ENCODE assay signal across 1 cellular context in the genomic region with DNA sequence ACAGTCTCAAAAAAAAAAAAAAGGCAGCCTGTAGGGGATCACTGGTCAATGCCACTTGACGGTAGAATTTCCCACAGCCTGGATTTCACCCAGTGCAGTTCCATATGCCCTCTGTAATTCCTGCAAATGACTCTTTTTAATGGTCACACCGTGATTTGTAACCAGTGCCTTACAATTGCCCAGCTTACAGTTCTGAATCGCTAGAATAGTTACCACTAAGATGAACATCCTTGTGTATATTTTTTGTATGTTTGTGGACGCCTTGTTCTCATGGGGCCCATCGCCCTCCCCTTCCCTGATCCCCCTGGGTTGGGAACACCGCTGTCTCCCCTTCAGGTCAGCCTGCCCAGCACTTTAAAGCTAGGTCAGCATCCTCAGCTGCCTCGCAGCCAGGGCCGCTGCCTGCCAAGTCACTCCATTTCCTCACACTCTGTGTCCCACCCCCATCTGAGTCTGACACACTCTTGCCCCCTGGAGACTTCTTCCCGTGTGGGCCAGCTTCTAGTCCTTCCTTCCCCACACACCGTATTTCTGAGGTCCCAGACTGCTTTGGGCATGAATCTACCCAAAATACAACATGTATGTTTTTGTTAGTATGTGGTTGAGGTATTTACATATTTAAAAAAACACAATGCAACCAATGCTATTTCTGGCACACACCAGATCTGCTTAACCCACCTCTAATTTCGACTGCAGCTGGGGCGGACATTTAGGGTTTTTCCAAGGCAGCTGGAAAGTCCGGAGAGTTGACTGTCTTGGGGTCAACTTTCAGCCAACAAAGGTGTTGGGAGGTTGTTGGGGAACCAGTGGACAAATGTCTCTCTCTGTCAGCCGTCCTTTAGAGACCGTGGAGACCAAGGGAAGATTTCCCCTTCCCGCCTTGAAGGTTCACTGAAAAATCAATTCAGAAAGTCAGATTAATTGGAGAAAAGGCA.
TF ChIP-seq lines count a peak whose summit lies in the region.

No MANE protein-coding gene starts in this region.

TF ChIP-seq in GM12878, 131 proteins besides CTCF, POLR2A, EP300 and RAD21 (continued from another document and continues in another):
- TF ChIP-seq E4F1 (IDR thresholded peaks at IDR 0.05; ENCODE audit: borderline replicate concordance, partially characterized antibody), result no peak
- no peak for TF ChIP-seq MYC (IDR thresholded peaks at IDR 0.05; ENCODE audit: insufficient read depth, insufficient read length, insufficient replicate concordance, low read length, severe bottlenecking)
- no peak for TF ChIP-seq HDAC2 (IDR thresholded peaks at IDR 0.05)
- TF ChIP-seq WRNIP1 (IDR thresholded peaks at IDR 0.05; ENCODE audit: borderline replicate concordance, low read depth, low read length), result no peak
- peak; percentile 92 for TF ChIP-seq SKIL (IDR thresholded peaks at IDR 0.05; ENCODE audit: low read depth, poor library complexity, severe bottlenecking)
- no peak for TF ChIP-seq CHD1 (IDR thresholded peaks at IDR 0.05; ENCODE audit: low read depth, low read length)
- TF ChIP-seq STAT3 (IDR thresholded peaks at IDR 0.05; ENCODE audit: low read depth, low read length), result no peak; the same call in 1 of the 2 replicates
- peak; percentile 50; the same call in 1 of the 2 replicates for TF ChIP-seq TAF1 (IDR thresholded peaks at IDR 0.05; ENCODE audit: borderline replicate concordance, low read depth, low read length)
- no peak for TF ChIP-seq ESRRA (IDR thresholded peaks at IDR 0.05; ENCODE audit: low read length)
- peak; percentile 73; the same call in 1 of the 2 replicates for TF ChIP-seq PAX5 (IDR thresholded peaks at IDR 0.05; ENCODE audit: borderline replicate concordance, low read depth, low read length)
- TF ChIP-seq ASH2L (IDR thresholded peaks at IDR 0.05; ENCODE audit: borderline replicate concordance, low read depth), result no peak
- TF ChIP-seq, protein P1, sequence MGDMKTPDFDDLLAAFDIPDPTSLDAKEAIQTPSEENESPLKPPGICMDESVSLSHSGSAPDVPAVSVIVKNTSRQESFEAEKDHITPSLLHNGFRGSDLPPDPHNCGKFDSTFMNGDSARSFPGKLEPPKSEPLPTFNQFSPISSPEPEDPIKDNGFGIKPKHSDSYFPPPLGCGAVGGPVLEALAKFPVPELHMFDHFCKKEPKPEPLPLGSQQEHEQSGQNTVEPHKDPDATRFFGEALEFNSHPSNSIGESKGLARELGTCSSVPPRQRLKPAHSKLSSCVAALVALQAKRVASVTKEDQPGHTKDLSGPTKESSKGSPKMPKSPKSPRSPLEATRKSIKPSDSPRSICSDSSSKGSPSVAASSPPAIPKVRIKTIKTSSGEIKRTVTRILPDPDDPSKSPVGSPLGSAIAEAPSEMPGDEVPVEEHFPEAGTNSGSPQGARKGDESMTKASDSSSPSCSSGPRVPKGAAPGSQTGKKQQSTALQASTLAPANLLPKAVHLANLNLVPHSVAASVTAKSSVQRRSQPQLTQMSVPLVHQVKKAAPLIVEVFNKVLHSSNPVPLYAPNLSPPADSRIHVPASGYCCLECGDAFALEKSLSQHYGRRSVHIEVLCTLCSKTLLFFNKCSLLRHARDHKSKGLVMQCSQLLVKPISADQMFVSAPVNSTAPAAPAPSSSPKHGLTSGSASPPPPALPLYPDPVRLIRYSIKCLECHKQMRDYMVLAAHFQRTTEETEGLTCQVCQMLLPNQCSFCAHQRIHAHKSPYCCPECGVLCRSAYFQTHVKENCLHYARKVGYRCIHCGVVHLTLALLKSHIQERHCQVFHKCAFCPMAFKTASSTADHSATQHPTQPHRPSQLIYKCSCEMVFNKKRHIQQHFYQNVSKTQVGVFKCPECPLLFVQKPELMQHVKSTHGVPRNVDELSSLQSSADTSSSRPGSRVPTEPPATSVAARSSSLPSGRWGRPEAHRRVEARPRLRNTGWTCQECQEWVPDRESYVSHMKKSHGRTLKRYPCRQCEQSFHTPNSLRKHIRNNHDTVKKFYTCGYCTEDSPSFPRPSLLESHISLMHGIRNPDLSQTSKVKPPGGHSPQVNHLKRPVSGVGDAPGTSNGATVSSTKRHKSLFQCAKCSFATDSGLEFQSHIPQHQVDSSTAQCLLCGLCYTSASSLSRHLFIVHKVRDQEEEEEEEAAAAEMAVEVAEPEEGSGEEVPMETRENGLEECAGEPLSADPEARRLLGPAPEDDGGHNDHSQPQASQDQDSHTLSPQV (IDR thresholded peaks at IDR 0.05), result no peak
- TF ChIP-seq POLR2AphosphoS5 (IDR thresholded peaks at IDR 0.05; ENCODE audit: low read length), result no peak; the same call in 1 of the 2 replicates
- no peak for TF ChIP-seq RAD51 (IDR thresholded peaks at IDR 0.05)
- no peak; a peak in 1 of 4 replicates for TF ChIP-seq ETV6 (conservative IDR thresholded peaks at IDR 0.05 in 1 of 2, IDR thresholded peaks at IDR 0.05 in 1 of 2; ENCODE audit: borderline replicate concordance in 1 of 2, low read depth in 1 of 2)
- TF ChIP-seq MTA3 (IDR thresholded peaks at IDR 0.05; ENCODE audit: borderline replicate concordance, low read length), result no peak; the same call in 1 of the 2 replicates
- no peak for TF ChIP-seq EGR1 (IDR thresholded peaks at IDR 0.05; ENCODE audit: borderline replicate concordance in 1 of 2, low read depth in 2 of 2, low read length in 2 of 2)
- no peak for TF ChIP-seq SMAD1 (IDR thresholded peaks at IDR 0.05; ENCODE audit: low read depth, partially characterized antibody)
- peak; percentile 98 for TF ChIP-seq NFIC (IDR thresholded peaks at IDR 0.05; ENCODE audit: low read depth, low read length)
- TF ChIP-seq MAX (IDR thresholded peaks at IDR 0.05; ENCODE audit: low read depth, low read length), result no peak
- no peak; the same call in 1 of the 2 replicates for TF ChIP-seq STAT1 (conservative IDR thresholded peaks at IDR 0.05)
- peak; percentile 38 for TF ChIP-seq SREBF1 (IDR thresholded peaks at IDR 0.05; ENCODE audit: low read length)
- no peak for TF ChIP-seq SIX5 (IDR thresholded peaks at IDR 0.05; ENCODE audit: low read depth, low read length, severe bottlenecking)
- TF ChIP-seq JUNB (IDR thresholded peaks at IDR 0.05), result no peak
- TF ChIP-seq TARDBP (IDR thresholded peaks at IDR 0.05; ENCODE audit: borderline replicate concordance), result no peak
- TF ChIP-seq ZBTB4 (CRISPR knock-in tag; IDR thresholded peaks at IDR 0.05), result no peak
- no peak for TF ChIP-seq RBBP5 (conservative IDR thresholded peaks at IDR 0.05)
- TF ChIP-seq YBX1 (IDR thresholded peaks at IDR 0.05), result peak; percentile 84
- TF ChIP-seq E2F4 (IDR thresholded peaks at IDR 0.05; ENCODE audit: low read depth, low read length), result no peak
- TF ChIP-seq RELB (IDR thresholded peaks at IDR 0.05; ENCODE audit: low read depth), result peak; percentile 98
- peak; percentile 75 for TF ChIP-seq MTA2 (IDR thresholded peaks at IDR 0.05; ENCODE audit: low read depth)
- TF ChIP-seq DPF2 (IDR thresholded peaks at IDR 0.05), result peak; percentile 74; the same call in 1 of the 2 replicates
- TF ChIP-seq RELA (IDR thresholded peaks at IDR 0.05; ENCODE audit: borderline replicate concordance, partially characterized antibody), result peak; percentile 80
- TF ChIP-seq NFXL1 (IDR thresholded peaks at IDR 0.05; ENCODE audit: borderline replicate concordance), result no peak
- peak; percentile 95 for TF ChIP-seq TCF12 (IDR thresholded peaks at IDR 0.05; ENCODE audit: low read depth, low read length)
- TF ChIP-seq FOS (IDR thresholded peaks at IDR 0.05; ENCODE audit: borderline replicate concordance, extremely low read depth, insufficient read length), result no peak
- no peak for TF ChIP-seq POLR2AphosphoS2 (IDR thresholded peaks at IDR 0.05; ENCODE audit: low read depth, low read length)
- TF ChIP-seq KAT2A (conservative IDR thresholded peaks at IDR 0.05; ENCODE audit: control insufficient read depth, low read depth, low read length), result no peak
- TF ChIP-seq SMAD5 (IDR thresholded peaks at IDR 0.05; ENCODE audit: low read depth), result no peak
- TF ChIP-seq CHD2 (IDR thresholded peaks at IDR 0.05; ENCODE audit: borderline replicate concordance, low read depth, low read length), result peak; percentile 51; the same call in 1 of the 2 replicates
- no peak for TF ChIP-seq NRF1 (conservative IDR thresholded peaks at IDR 0.05; ENCODE audit: low read depth, low read length)
- TF ChIP-seq, protein P2, sequence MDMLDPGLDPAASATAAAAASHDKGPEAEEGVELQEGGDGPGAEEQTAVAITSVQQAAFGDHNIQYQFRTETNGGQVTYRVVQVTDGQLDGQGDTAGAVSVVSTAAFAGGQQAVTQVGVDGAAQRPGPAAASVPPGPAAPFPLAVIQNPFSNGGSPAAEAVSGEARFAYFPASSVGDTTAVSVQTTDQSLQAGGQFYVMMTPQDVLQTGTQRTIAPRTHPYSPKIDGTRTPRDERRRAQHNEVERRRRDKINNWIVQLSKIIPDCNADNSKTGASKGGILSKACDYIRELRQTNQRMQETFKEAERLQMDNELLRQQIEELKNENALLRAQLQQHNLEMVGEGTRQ (IDR thresholded peaks at IDR 0.05; ENCODE audit: borderline replicate concordance, low read depth, low read length), result no peak
- TF ChIP-seq ZNF622 (IDR thresholded peaks at IDR 0.05), result no peak
